In the genomic region with DNA sequence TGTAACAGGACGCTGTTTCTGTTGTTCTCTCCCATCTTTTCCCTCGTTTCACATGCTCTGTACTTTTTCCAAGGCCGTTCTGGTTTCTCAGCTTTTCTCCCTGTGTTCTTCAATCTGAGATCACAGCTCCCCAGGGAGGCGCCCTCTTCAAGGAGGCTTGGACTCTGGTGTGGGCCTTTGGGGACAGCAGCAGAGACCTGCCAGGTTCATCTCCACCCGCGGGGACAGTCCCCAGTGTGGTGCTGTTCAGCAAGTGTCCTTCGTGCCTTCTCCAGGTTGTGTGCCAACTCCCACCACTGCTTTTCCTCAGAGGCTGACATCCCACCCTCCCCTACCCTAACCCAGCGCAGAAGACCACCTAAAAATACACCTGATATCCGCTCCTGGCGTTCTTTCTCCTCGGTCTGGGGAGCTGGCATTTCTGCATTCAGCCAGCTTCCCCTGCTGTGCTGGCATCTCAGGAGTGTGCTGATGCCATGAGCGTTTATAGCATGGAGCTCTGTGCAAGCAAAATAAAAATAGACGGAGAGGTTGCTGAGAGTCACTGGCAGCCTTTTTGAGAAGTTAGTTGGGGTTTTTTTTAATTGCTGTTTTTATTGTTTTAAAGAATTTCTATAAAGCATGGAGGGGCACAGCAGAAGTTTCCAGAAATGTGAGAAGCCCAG, we compare ENCODE assay signal across 25 cellular contexts.
"Had no signal": no experiment of that assay in that cellular context is flagged by ENCODE, and none has a peak within 500 bp of the region (broad histone marks: within the 10 kb centered on the region; RNA-seq: fewer than 3 reads in every experiment).

No MANE protein-coding gene starts in this region.

- H3K27me3 Mint-ChIP-seq: type B pancreatic cell had no signal

- H3K36me3 Mint-ChIP-seq: activated naive CD8-positive, alpha-beta T cell treated with anti-CD3 and anti-CD28 coated beads for 36 hours; stimulated activated naive B cell treated with anti-CD40 and anti-IgM and Interleukin-4, amounts not matched to agents 10 μg/mL and 1 μg/mL and 100 μg/mL, for 72 hours; T-cell had no signal

- H3K4me1 ChIP-seq: prostate gland, vagina had no signal

- H3K27ac ChIP-seq: thoracic aorta, vagina, VCaP had no signal

- H3K4me1 Mint-ChIP-seq: activated naive CD8-positive, alpha-beta T cell treated with anti-CD3 and anti-CD28 coated beads for 36 hours; activated T-helper 17 cell treated with anti-CD3 and anti-CD28 coated beads, Interleukin-2, amount 50 U/mL, for 72 hours; naive thymus-derived CD8-positive, alpha-beta T cell; stimulated activated naive B cell treated with anti-CD40 and anti-IgM and Interleukin-4, amounts not matched to agents 10 μg/mL and 1 μg/mL and 100 μg/mL, for 72 hours; T-cell had no signal

- H3K4me3 ChIP-seq: lung, prostate gland, thoracic aorta, vagina had no signal

- H3K9me3 Mint-ChIP-seq: activated naive CD8-positive, alpha-beta T cell treated with anti-CD3 and anti-CD28 coated beads for 36 hours; activated T-helper 17 cell treated with anti-CD3 and anti-CD28 coated beads, Interleukin-2, amount 50 U/mL, for 72 hours; mesothelial cell of epicardium; naive thymus-derived CD8-positive, alpha-beta T cell; stimulated activated naive B cell treated with anti-CD40 and anti-IgM and Interleukin-4, amounts not matched to agents 10 μg/mL and 1 μg/mL and 100 μg/mL, for 72 hours; T-cell; T-helper 2 cell treated with Interferon-gamma antibody and Interleukin-4, amounts not matched to agents 5 μg/mL and 100 μg/mL, for 36 hours; type B pancreatic cell had no signal

- DNase-seq: activated naive CD8-positive, alpha-beta T cell treated with anti-CD3 and anti-CD28 coated beads for 36 hours; activated T-cell treated with anti-CD3 and anti-CD28 coated beads, Interleukin-2, amount 50 U/mL, for 1 hour; amniotic stem cell; dermis blood vessel endothelial cell; effector memory CD4-positive, alpha-beta T cell; foreskin melanocyte; islet precursor cell; left colon; naive thymus-derived CD8-positive, alpha-beta T cell; right cardiac atrium; small intestine; stimulated activated CD4-positive, alpha-beta T cell treated with anti-CD3 and anti-CD28 coated beads, Interleukin-15, amount 100 ng/mL, for 24 hours; stimulated activated CD8-positive, alpha-beta memory T cell treated with anti-CD3 and anti-CD28 coated beads, Interleukin-4, amount 100 ng/mL, for 48 hours; stimulated activated naive B cell treated with anti-CD40 and anti-IgM and Interleukin-4, amounts not matched to agents 10 μg/mL and 1 μg/mL and 100 μg/mL, for 72 hours; T-cell had no signal

- H3K27ac Mint-ChIP-seq: activated naive CD8-positive, alpha-beta T cell treated with anti-CD3 and anti-CD28 coated beads for 36 hours; activated T-helper 17 cell treated with anti-CD3 and anti-CD28 coated beads, Interleukin-2, amount 50 U/mL, for 72 hours; mesothelial cell of epicardium; naive thymus-derived CD8-positive, alpha-beta T cell; stimulated activated naive B cell treated with anti-CD40 and anti-IgM and Interleukin-4, amounts not matched to agents 10 μg/mL and 1 μg/mL and 100 μg/mL, for 72 hours; T-cell; T-helper 2 cell treated with Interferon-gamma antibody and Interleukin-4, amounts not matched to agents 5 μg/mL and 100 μg/mL, for 36 hours had no signal

- ATAC-seq: activated T-helper 17 cell treated with anti-CD3 and anti-CD28 coated beads, Interleukin-2, amount 50 U/mL, for 72 hours; esophagus mucosa; left colon; naive thymus-derived CD8-positive, alpha-beta T cell; stimulated activated naive B cell treated with anti-CD40 and anti-IgM and Interleukin-4, amounts not matched to agents 10 μg/mL and 1 μg/mL and 100 μg/mL, for 72 hours; T-cell had no signal

- H3K36me3 ChIP-seq: prostate gland, thoracic aorta had no signal

- H3K4me3 Mint-ChIP-seq: activated naive CD8-positive, alpha-beta T cell treated with anti-CD3 and anti-CD28 coated beads for 36 hours; activated T-helper 17 cell treated with anti-CD3 and anti-CD28 coated beads, Interleukin-2, amount 50 U/mL, for 72 hours; mesothelial cell of epicardium; naive thymus-derived CD8-positive, alpha-beta T cell; stimulated activated naive B cell treated with anti-CD40 and anti-IgM and Interleukin-4, amounts not matched to agents 10 μg/mL and 1 μg/mL and 100 μg/mL, for 72 hours; T-cell; T-helper 2 cell treated with Interferon-gamma antibody and Interleukin-4, amounts not matched to agents 5 μg/mL and 100 μg/mL, for 36 hours; type B pancreatic cell had no signal

- H3K27me3 ChIP-seq: vagina had no signal

- H3K9me3 ChIP-seq: prostate gland, thoracic aorta, vagina had no signal
